Comparison of ENCODE assay signal across 10 cellular contexts in the genomic region with DNA sequence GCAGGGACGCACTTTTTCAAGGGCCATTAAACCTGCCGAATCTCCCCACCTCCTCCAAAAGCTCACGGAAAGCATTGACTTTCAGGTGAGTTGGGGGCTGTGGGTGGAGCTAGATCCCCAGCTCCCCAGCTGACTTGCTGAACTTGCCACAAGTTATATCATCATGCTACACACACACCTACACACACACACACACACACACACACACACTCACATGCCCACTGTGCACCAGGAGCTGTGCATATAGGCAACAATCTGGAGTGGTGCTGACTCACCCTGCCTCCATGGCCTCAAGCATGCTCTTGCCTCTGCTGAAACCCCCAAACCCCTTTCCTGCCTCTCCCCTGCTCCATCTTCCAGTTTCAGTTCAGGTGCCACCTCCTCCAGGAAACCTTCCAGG. TPM values are rescaled to one million over a fixed set of nuclear protein-coding genes. Genes with fewer than 3 reads are reported as not detected.
"Had no signal": no experiment of that assay in that cellular context is flagged by ENCODE, and none has a peak within 500 bp of the region (broad histone marks: within the 10 kb centered on the region; RNA-seq: fewer than 3 reads in every experiment).

No MANE protein-coding gene starts in this region.

- H3K27ac ChIP-seq: coronary artery, upper lobe of left lung had no signal

- H3K27ac Mint-ChIP-seq: activated CD4-positive, alpha-beta memory T cell treated with anti-CD3 and anti-CD28 coated beads, Interleukin-2, amount 10 ng/mL, durations not matched to agents 7 days and 5 days; activated T-cell treated with anti-CD3 and anti-CD28 coated beads, Interleukin-2, amount 50 U/mL, for 72 hours had no signal

- ATAC-seq: activated T-cell treated with anti-CD3 and anti-CD28 coated beads, Interleukin-2, amount 50 U/mL, for 72 hours had no signal

- DNase-seq: activated CD4-positive, alpha-beta memory T cell treated with anti-CD3 and anti-CD28 coated beads, Interleukin-2, amount 10 ng/mL, durations not matched to agents 7 days and 5 days; activated naive CD4-positive, alpha-beta T cell; activated T-cell treated with anti-CD3 and anti-CD28 coated beads, Interleukin-2, amount 50 U/mL, for 72 hours; effector CD8-positive, alpha-beta T cell; kidney; midbrain; stimulated activated naive CD4-positive, alpha-beta T cell; T-helper 9 cell; upper lobe of left lung had no signal

- H3K9me3 ChIP-seq: upper lobe of left lung had no signal

- H3K27me3 ChIP-seq: upper lobe of left lung had no signal

- H3K27me3 Mint-ChIP-seq: activated CD4-positive, alpha-beta memory T cell treated with anti-CD3 and anti-CD28 coated beads, Interleukin-2, amount 10 ng/mL, durations not matched to agents 7 days and 5 days had no signal

- H3K4me3 Mint-ChIP-seq: activated CD4-positive, alpha-beta memory T cell treated with anti-CD3 and anti-CD28 coated beads, Interleukin-2, amount 10 ng/mL, durations not matched to agents 7 days and 5 days; activated T-cell treated with anti-CD3 and anti-CD28 coated beads, Interleukin-2, amount 50 U/mL, for 72 hours had no signal

- H3K4me1 Mint-ChIP-seq: activated CD4-positive, alpha-beta memory T cell treated with anti-CD3 and anti-CD28 coated beads, Interleukin-2, amount 10 ng/mL, durations not matched to agents 7 days and 5 days had no signal

- H3K9me3 Mint-ChIP-seq: activated CD4-positive, alpha-beta memory T cell treated with anti-CD3 and anti-CD28 coated beads, Interleukin-2, amount 10 ng/mL, durations not matched to agents 7 days and 5 days; activated T-cell treated with anti-CD3 and anti-CD28 coated beads, Interleukin-2, amount 50 U/mL, for 72 hours had no signal

- H3K4me1 ChIP-seq: upper lobe of left lung had no signal

RNA-seq across cellular contexts. Expression of a gene that starts 26.1 kb away (rescaled TPM):
- total RNA-seq: activated CD4-positive, alpha-beta memory T cell treated with anti-CD3 and anti-CD28 coated beads, Interleukin-2, amount 10 ng/mL, durations not matched to agents 7 days and 5 days; activated T-cell treated with anti-CD3 and anti-CD28 coated beads, Interleukin-2, amount 50 U/mL, for 72 hours had no signal

RNA-seq across cellular contexts. Expression of a gene that starts 57.1 kb away (rescaled TPM):
- total RNA-seq: activated CD4-positive, alpha-beta memory T cell treated with anti-CD3 and anti-CD28 coated beads, Interleukin-2, amount 10 ng/mL, durations not matched to agents 7 days and 5 days; activated T-cell treated with anti-CD3 and anti-CD28 coated beads, Interleukin-2, amount 50 U/mL, for 72 hours had no signal
